In the genomic region with DNA sequence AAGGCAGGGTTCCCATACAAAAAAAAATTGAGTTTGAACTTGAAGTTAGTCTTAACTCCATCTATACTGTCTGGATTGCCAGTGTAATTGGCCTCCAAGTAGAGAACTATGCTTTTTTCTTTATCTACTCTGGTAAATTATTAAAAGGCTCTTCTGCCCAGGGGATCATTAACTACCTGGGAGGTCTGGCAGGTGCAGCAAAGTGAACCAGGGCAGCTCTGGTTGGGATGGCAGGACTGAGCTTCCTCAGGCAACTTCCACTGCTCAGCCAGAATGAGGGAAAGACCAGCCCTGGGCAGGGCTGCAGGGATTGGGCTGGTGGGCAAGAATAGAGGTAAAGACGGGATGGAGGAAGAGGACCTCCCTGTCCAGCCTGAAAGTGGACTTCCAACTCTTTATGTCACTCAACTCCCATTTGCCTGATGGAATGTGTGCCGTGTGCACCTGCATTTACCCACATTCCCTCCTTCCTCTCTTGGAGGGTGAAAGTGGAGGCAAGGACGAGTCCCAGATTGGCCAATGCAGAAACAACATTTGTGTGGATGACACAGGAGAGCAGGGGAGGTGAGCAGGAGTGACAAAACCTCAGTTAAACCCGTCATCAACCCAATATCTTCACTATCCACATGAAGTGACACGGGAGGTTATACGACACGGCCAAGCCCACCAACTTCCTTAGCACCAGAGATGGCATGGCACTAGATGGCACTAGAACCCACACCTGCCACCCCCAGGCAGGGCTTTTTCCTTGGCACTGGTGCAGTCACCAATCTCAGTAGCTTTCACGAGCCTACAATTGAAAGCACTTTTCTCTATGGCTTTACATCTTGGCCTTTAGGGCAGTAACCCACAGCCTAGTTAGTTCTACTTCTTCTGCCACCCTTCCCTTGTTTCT, we compare ENCODE assay signal across 13 cellular contexts. TPM values are rescaled to one million over a fixed set of nuclear protein-coding genes. Genes with fewer than 3 reads are reported as not detected.
DNase-seq lines count a peak whose midpoint lies in the region; FAIRE-seq and TF ChIP-seq lines count a peak whose summit lies in the region.
"Had no signal": no experiment of that assay in that cellular context is flagged by ENCODE, and none has a peak within 500 bp of the region (broad histone marks: within the 10 kb centered on the region; RNA-seq: fewer than 3 reads in every experiment).

No MANE protein-coding gene starts in this region.

- no peak for TF ChIP-seq POLR2A in endothelial cell of umbilical vein (IDR thresholded peaks at IDR 0.05; ENCODE audit: low read depth, low read length)

- H3K36me3 ChIP-seq in endothelial cell of umbilical vein (ENCODE audit: control insufficient read depth in 2 of 2, extremely low read depth in 1 of 2, insufficient read depth in 2 of 2, low read length in 2 of 2) = no peaks in the 10 kb centered on the region
- H3K36me3 ChIP-seq: uterus had no signal

- H3K27ac ChIP-seq in endothelial cell of umbilical vein (ENCODE audit: insufficient read depth, low read depth, low read length) = peak overlapping the region; percentile 85
- H3K27ac ChIP-seq: uterus had no signal

- H3K9me1 ChIP-seq in endothelial cell of umbilical vein (replicated peaks; ENCODE audit: control insufficient read depth, extremely low read depth, insufficient read depth, low read length) = no peaks in the 10 kb centered on the region

- no peaks in the 10 kb centered on the region for H3K9me3 Mint-ChIP-seq in osteocyte (ENCODE audit: unreplicated experiment)

- no peaks in the 10 kb centered on the region for H3K9me3 ChIP-seq in endothelial cell of umbilical vein (replicated peaks; ENCODE audit: control insufficient read depth, insufficient read depth, low read length)
- H3K9me3 ChIP-seq: uterus had no signal

- no TSS peak for BruUV-seq in endothelial cell of umbilical vein (replicated peaks; lab: Mats Ljungman, UMichigan)

- no peak overlapping the region for H3K4me3 ChIP-seq in GM12864 (ENCODE audit: low read depth, low read length)
- H3K4me3 ChIP-seq in endothelial cell of umbilical vein (replicated peaks in 1 of 3; ENCODE audit: insufficient read depth in 1 of 3, low read depth in 1 of 3, low read length in 3 of 3) = no peak overlapping the region
- H3K4me3 ChIP-seq: uterus had no signal

- H3K4me2 ChIP-seq in endothelial cell of umbilical vein (ENCODE audit: insufficient read depth, low read length) = no peak overlapping the region

- H3K4me3 Mint-ChIP-seq in osteocyte (ENCODE audit: unreplicated experiment) = no peak overlapping the region
- H3K4me3 Mint-ChIP-seq: activated CD8-positive, alpha-beta memory T cell treated with anti-CD3 and anti-CD28 coated beads, Interleukin-2, amount 10 ng/mL, durations not matched to agents 7 days and 5 days had no signal

- H2AFZ ChIP-seq in endothelial cell of umbilical vein (ENCODE audit: low read depth, low read length) = no peak overlapping the region

- peak overlapping the region; percentile 91 for H3K27ac Mint-ChIP-seq in osteocyte (ENCODE audit: unreplicated experiment)
- H3K27ac Mint-ChIP-seq: activated CD8-positive, alpha-beta memory T cell treated with anti-CD3 and anti-CD28 coated beads, Interleukin-2, amount 10 ng/mL, durations not matched to agents 7 days and 5 days had no signal

- H3K79me2 ChIP-seq in endothelial cell of umbilical vein (ENCODE audit: control insufficient read depth, insufficient read depth, low read length) = no peaks in the 10 kb centered on the region

- H3K4me1 Mint-ChIP-seq in osteocyte (ENCODE audit: unreplicated experiment) = peaks cover 78% of the 10 kb centered on the region
- H3K4me1 Mint-ChIP-seq: activated CD8-positive, alpha-beta memory T cell treated with anti-CD3 and anti-CD28 coated beads, Interleukin-2, amount 10 ng/mL, durations not matched to agents 7 days and 5 days had no signal

- H4K20me1 ChIP-seq in endothelial cell of umbilical vein (replicated peaks; ENCODE audit: control insufficient read depth, extremely low read depth, insufficient read depth, low read length) = no peaks in the 10 kb centered on the region

- POLR2A ChIA-PET in endothelial cell of umbilical vein (lab: Charles Lee) = interaction anchor here (1.2 to 2.6 kb wide), 4 partner anchors 19 to 180 kb away, joined by 4 to 32 read pairs (median 4); partner anchors contain the start of gene CCN1

- CTCF ChIA-PET in endothelial cell of umbilical vein (lab: Charles Lee) = interaction anchor here (0.7 to 3.1 kb wide), 7 partner anchors 15 to 262 kb away, joined by 3 to 24 read pairs (median 6); partner anchors contain the start of gene ZNHIT6

- dilution Hi-C loops in endothelial cell of umbilical vein (cut with MboI; ENCODE audit: extremely low pct_ligation_motif_present, low sequenced_read_pairs) = no loop called here

- peak; percentile 58 for FAIRE-seq in endothelial cell of umbilical vein (lab: Jason Lieb, UNC)

- no peak for DNase-seq in GM12864 (ENCODE audit: low read depth)
- DNase-seq in NCI-H69 (lab: John Stamatoyannopoulos, UW) = peak; percentile 14
- DNase-seq in endothelial cell of umbilical vein (ENCODE audit: low read depth, low spot score) = no peak
- DNase-seq in osteocyte (ENCODE audit: extremely low spot score, unreplicated experiment) = no peak
- DNase-seq in HCEC 1CT = no peak
- DNase-seq in amniotic stem cell (lab: John Stamatoyannopoulos, UW) = no peak
- DNase-seq in NCI-H510A (lab: John Stamatoyannopoulos, UW) = no peak
- DNase-seq: activated CD8-positive, alpha-beta memory T cell treated with anti-CD3 and anti-CD28 coated beads, Interleukin-2, amount 10 ng/mL, durations not matched to agents 7 days and 5 days; amygdala; left cardiac atrium; NCI-H2171; posterior cingulate gyrus; uterus had no signal

- no peaks in the 10 kb centered on the region for H3K36me3 Mint-ChIP-seq in osteocyte (ENCODE audit: unreplicated experiment)
- H3K36me3 Mint-ChIP-seq: activated CD8-positive, alpha-beta memory T cell treated with anti-CD3 and anti-CD28 coated beads, Interleukin-2, amount 10 ng/mL, durations not matched to agents 7 days and 5 days had no signal

- H3K27me3 Mint-ChIP-seq in osteocyte (ENCODE audit: unreplicated experiment) = no peaks in the 10 kb centered on the region
- H3K27me3 Mint-ChIP-seq: activated CD8-positive, alpha-beta memory T cell treated with anti-CD3 and anti-CD28 coated beads, Interleukin-2, amount 10 ng/mL, durations not matched to agents 7 days and 5 days had no signal

- intact Hi-C loops in endothelial cell of umbilical vein (cut with micrococcal nuclease) = loop anchor here (2.0 to 5.0 kb wide), 3 partner anchors 87 to 405 kb away; partner anchors contain the start of genes SYDE2 and ZNHIT6

- no peak overlapping the region for H3K9ac ChIP-seq in endothelial cell of umbilical vein (replicated peaks; ENCODE audit: extremely low read depth, insufficient read depth, low read length)

- TF ChIP-seq CTCF in GM12864 (IDR thresholded peaks at IDR 0.05; ENCODE audit: low read depth, low read length, missing control alignments) (peak; percentile 11), endothelial cell of umbilical vein (IDR thresholded peaks at IDR 0.05; ENCODE audit: extremely low read depth in 1 of 2, insufficient read depth in 1 of 2, low read depth in 1 of 2, low read length in 2 of 2) (no peak), osteocyte (IDR thresholded peaks at IDR 0.05) (peak; percentile 28)

- peaks cover 26% of the 10 kb centered on the region for H3K4me1 ChIP-seq in endothelial cell of umbilical vein (ENCODE audit: control insufficient read depth, extremely low read depth, insufficient read depth, low read length)
- H3K4me1 ChIP-seq: uterus had no signal

- no peaks in the 10 kb centered on the region for H3K27me3 ChIP-seq in endothelial cell of umbilical vein (ENCODE audit: control insufficient read depth in 2 of 2, insufficient read depth in 2 of 2, low read length in 2 of 2)
- H3K27me3 ChIP-seq: uterus had no signal

TF ChIP-seq in endothelial cell of umbilical vein, 7 proteins besides CTCF, POLR2A, EP300 and RAD21:
- TF ChIP-seq, protein P1, sequence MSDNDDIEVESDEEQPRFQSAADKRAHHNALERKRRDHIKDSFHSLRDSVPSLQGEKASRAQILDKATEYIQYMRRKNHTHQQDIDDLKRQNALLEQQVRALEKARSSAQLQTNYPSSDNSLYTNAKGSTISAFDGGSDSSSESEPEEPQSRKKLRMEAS (IDR thresholded peaks at IDR 0.05; ENCODE audit: insufficient read depth, insufficient read length) = no peak
- no peak for TF ChIP-seq MYC (IDR thresholded peaks at IDR 0.05; ENCODE audit: low read depth, low read length)
- no peak for TF ChIP-seq POLR2AphosphoS5 (IDR thresholded peaks at IDR 0.05; ENCODE audit: insufficient read depth, low read depth, low read length)
- TF ChIP-seq GATA2 (IDR thresholded peaks at IDR 0.05; ENCODE audit: insufficient read depth, insufficient read length, low read depth, low read length) = no peak
- no peak for TF ChIP-seq JUN (IDR thresholded peaks at IDR 0.05; ENCODE audit: borderline replicate concordance, insufficient read depth, insufficient read length, low read depth)
- TF ChIP-seq FOS (IDR thresholded peaks at IDR 0.05; ENCODE audit: borderline replicate concordance, insufficient read depth, low read length) = no peak
- TF ChIP-seq EZH2 (IDR thresholded peaks at IDR 0.05; ENCODE audit: borderline replicate concordance, low read depth, low read length, severe bottlenecking) = no peak
TF ChIP-seq in endothelial cell of umbilical vein: peak in this region for 0.

RNA-seq across cellular contexts. Expression of gene CCN1, which starts 25.2 kb away (rescaled TPM):
- 899 and 1,036 TPM in 2 replicates for total RNA-seq in endothelial cell of umbilical vein
- 462 and 516 TPM in 2 replicates for polyA plus RNA-seq in endothelial cell of umbilical vein
- polyA plus RNA-seq in endothelial cell of umbilical vein (2011; cell fraction: cytosol; rRNA removed) = 1,025 and 1,084 TPM in 2 replicates
- polyA plus RNA-seq in endothelial cell of umbilical vein (2011; cell fraction: nucleus; rRNA removed) = 1,068 and 1,375 TPM in 2 replicates
- polyA plus RNA-seq in endothelial cell of umbilical vein (2012) = 928 and 992 TPM in 2 replicates
- polyA minus RNA-seq in endothelial cell of umbilical vein = 488 and 545 TPM in 2 replicates
- 28.7 TPM for polyA minus RNA-seq in endothelial cell of umbilical vein (2011; cell fraction: cytosol; rRNA and poly(A)+ RNA removed)
- polyA minus RNA-seq in endothelial cell of umbilical vein (2011; cell fraction: nucleus; rRNA and poly(A)+ RNA removed) = 275 and 431 TPM in 2 replicates
- 412 and 526 TPM in 2 replicates for total RNA-seq in osteocyte
- total RNA-seq: activated CD8-positive, alpha-beta memory T cell treated with anti-CD3 and anti-CD28 coated beads, Interleukin-2, amount 10 ng/mL, durations not matched to agents 7 days and 5 days had no signal

Comparison
In these comparisons a context has a peak if more than half of its experiments do, and no peak if none do; other contexts are left out.
1. CTCF ChIP-seq: peak in GM12864 (single experiment) and osteocyte (single experiment); none in endothelial cell of umbilical vein (0 of 2).